ENCODE assay signal across 1 cellular context in genomic region chr16:29862884-29863668, GRCh38.
TF ChIP-seq lines count a peak whose summit lies in the region.

CDIPT (minus strand) TSS chr16:29863226; CDS start chr16:29862857, 369 bp downstream.

TF ChIP-seq in HCT116, 20 proteins besides CTCF, POLR2A, EP300 and RAD21 (continued from another document):
- TF ChIP-seq REST (IDR thresholded peaks at IDR 0.05; ENCODE audit: low read depth) (no peak), POLR2AphosphoS5 (IDR thresholded peaks at IDR 0.05; ENCODE audit: low read depth, low read length) (peak; percentile 77)
